ENCODE assay signal across 17 cellular contexts in genomic region chr7:149825567-149826343, GRCh38. TPM values are rescaled to one million over a fixed set of nuclear protein-coding genes. Genes with fewer than 3 reads are reported as not detected.
DNase-seq lines count a peak whose midpoint lies in the region; ATAC-seq and TF ChIP-seq lines count a peak whose summit lies in the region.
"Had no signal": no experiment of that assay in that cellular context is flagged by ENCODE, and none has a peak within 500 bp of the region (broad histone marks: within the 10 kb centered on the region; RNA-seq: fewer than 3 reads in every experiment).

No MANE protein-coding gene starts in this region.

- DNase-seq in osteoblast (ENCODE audit: insufficient read length, low spot score, missing footprints), result peak; percentile 87
- DNase-seq in EL, result no peak
- DNase-seq in midbrain (lab: John Stamatoyannopoulos, UW), result no peak
- DNase-seq: BE2C; DMS153; NCI-H1417 treated with DMSO at 0.1 percent for 48 hours; NCI-H2081 treated with DMSO at 0.1 percent for 48 hours; NCI-H524 treated with DMSO at 0.1 percent for 48 hours; NK-92 treated with Interleukin-12 subunit alpha and Interleukin-12 subunit beta, amount 100 ng/mL, for 24 hours had no signal

- H3K4me1 ChIP-seq in BLaER1 (peaks cover 84% of the 10 kb centered on the region), osteoblast (ENCODE audit: insufficient read depth, low read length) (no peaks in the 10 kb centered on the region)
- H3K4me1 ChIP-seq in BLaER1 treated with 17β-estradiol and CSF1 and Interleukin-3, amounts not matched to agents 10 nM and 100 nM, result peaks cover 41 to 83% (median 80%) of the 10 kb centered on the region in 10 experiments
- H3K4me1 ChIP-seq: HAP-1 had no signal

- no peak for TF ChIP-seq CTCF in osteoblast (IDR thresholded peaks at IDR 0.05; ENCODE audit: extremely low read depth, low read depth, low read length)

- H3K36me3 ChIP-seq in BLaER1, result no peaks in the 10 kb centered on the region
- H3K36me3 ChIP-seq in BLaER1 treated with 17β-estradiol and CSF1 and Interleukin-3, amounts not matched to agents 10 nM and 100 nM, result no peaks in the 10 kb centered on the region
- H3K36me3 ChIP-seq in osteoblast (ENCODE audit: insufficient read depth, low read length), result no peaks in the 10 kb centered on the region
- H3K36me3 ChIP-seq: BE2C, HAP-1 had no signal

- H2AFZ ChIP-seq in osteoblast (ENCODE audit: low read length), result no peak overlapping the region

- ATAC-seq in esophagus mucosa (peak; percentile 68), GM19035 (IDR thresholded peaks at IDR 0.05; ENCODE audit: unreplicated experiment) (no peak)

- H3K9me3 ChIP-seq in BLaER1 (no peaks in the 10 kb centered on the region), osteoblast (ENCODE audit: low read depth, low read length) (no peaks in the 10 kb centered on the region)
- H3K9me3 ChIP-seq in BLaER1 treated with 17β-estradiol and CSF1 and Interleukin-3, amounts not matched to agents 10 nM and 100 nM (replicated peaks in 1 of 11), result no peaks in the 10 kb centered on the region
- H3K9me3 ChIP-seq: HAP-1 had no signal

- H3K4me3 ChIP-seq in BLaER1 (no peak overlapping the region), osteoblast (ENCODE audit: insufficient read depth, low read length) (no peak overlapping the region)
- no peak overlapping the region for H3K4me3 ChIP-seq in BLaER1 treated with 17β-estradiol and CSF1 and Interleukin-3, amounts not matched to agents 10 nM and 100 nM
- H3K4me3 ChIP-seq: GM12878, HAP-1, SK-N-MC had no signal

- H4K20me1 ChIP-seq in BLaER1 (no peaks in the 10 kb centered on the region), osteoblast (ENCODE audit: insufficient read depth, low read length) (no peaks in the 10 kb centered on the region)
- peaks cover 0 to 10% (median 0%) of the 10 kb centered on the region in 11 experiments; a peak in 2 of 22 replicates for H4K20me1 ChIP-seq in BLaER1 treated with 17β-estradiol and CSF1 and Interleukin-3, amounts not matched to agents 10 nM and 100 nM

- 0 out of 2 replicates have a peak overlapping the region, but pooled peaks have one; percentile 64 for H3K9ac ChIP-seq in BLaER1
- H3K9ac ChIP-seq in BLaER1 treated with 17β-estradiol and CSF1 and Interleukin-3, amounts not matched to agents 10 nM and 100 nM, result peak overlapping the region in 2 of 11 experiments; percentile 64 to 65; a peak in 1 of 22 replicates

- no peaks in the 10 kb centered on the region for H3K79me2 ChIP-seq in osteoblast (ENCODE audit: insufficient read depth, low read length)

- H3K27ac ChIP-seq in BLaER1, result peak overlapping the region; percentile 85
- peak overlapping the region in 3 of 11 experiments; percentile 65 to 78 (median 69); a peak in 3 of 22 replicates for H3K27ac ChIP-seq in BLaER1 treated with 17β-estradiol and CSF1 and Interleukin-3, amounts not matched to agents 10 nM and 100 nM
- no peak overlapping the region for H3K27ac ChIP-seq in osteoblast (ENCODE audit: low read depth, low read length)
- H3K27ac ChIP-seq: SK-N-MC had no signal

- peak overlapping the region; percentile 90 for H3K4me2 ChIP-seq in BLaER1
- H3K4me2 ChIP-seq in BLaER1 treated with 17β-estradiol and CSF1 and Interleukin-3, amounts not matched to agents 10 nM and 100 nM, result peak overlapping the region; percentile 33 to 95 (median 82); a peak in 19 of 22 replicates
- H3K4me2 ChIP-seq in osteoblast (ENCODE audit: insufficient read depth, low read length), result no peak overlapping the region

- H3K27me3 ChIP-seq in BLaER1 (no peaks in the 10 kb centered on the region), osteoblast (ENCODE audit: insufficient read depth, low read length) (no peaks in the 10 kb centered on the region)
- H3K27me3 ChIP-seq in BLaER1 treated with 17β-estradiol and CSF1 and Interleukin-3, amounts not matched to agents 10 nM and 100 nM, result peaks cover 0 to 13% (median 0%) of the 10 kb centered on the region in 11 experiments; a peak in 3 of 22 replicates
- H3K27me3 ChIP-seq: BE2C had no signal

RNA-seq across cellular contexts. Expression of gene ZNF862, which starts 12.4 kb away (rescaled TPM):
- total RNA-seq in esophagus mucosa, result 7.3 TPM
- 8.7 and 12.7 TPM in 2 replicates for total RNA-seq in osteoblast

RNA-seq across cellular contexts. Expression of gene ATP6V0E2, which starts 48.0 kb away (rescaled TPM):
- 3.6 TPM for total RNA-seq in esophagus mucosa
- 27.9 and 28.3 TPM in 2 replicates for total RNA-seq in osteoblast

RNA-seq across cellular contexts. Expression of gene ZNF467, which starts 52.4 kb away (rescaled TPM):
- total RNA-seq in esophagus mucosa (3.6 TPM), osteoblast (not detected in 2 replicates)
- total RNA-seq: GM12878, LHCN-M2 had no signal
